16 cellular contexts compared by ENCODE assay signal in genomic region chr16:30348113-30348512, GRCh38. TPM values are rescaled to one million over a fixed set of nuclear protein-coding genes. Genes with fewer than 3 reads are reported as not detected.
DNase-seq lines count a peak whose midpoint lies in the region; ATAC-seq and TF ChIP-seq lines count a peak whose summit lies in the region.
"Had no signal": no experiment of that assay in that cellular context is flagged by ENCODE, and none has a peak within 500 bp of the region (broad histone marks: within the 10 kb centered on the region; RNA-seq: fewer than 3 reads in every experiment).

No MANE protein-coding gene starts in this region.

- peaks cover 2 to 46% (median 31%) of the 10 kb centered on the region in 6 donors for H3K4me1 ChIP-seq in spleen
- H3K4me1 ChIP-seq in effector memory CD4-positive, alpha-beta T cell (ENCODE audit: control insufficient read depth, insufficient read depth, low read length, poor library complexity, severe bottlenecking), result no peaks in the 10 kb centered on the region
- H3K4me1 ChIP-seq: HAP-1 had no signal

- no peak overlapping the region for H2AFZ ChIP-seq in SU-DHL-6 (ENCODE audit: low read depth, low read length, severe bottlenecking)

- DNase-seq in activated T-cell treated with anti-CD3 and anti-CD28 coated beads, Interleukin-2, amount 50 U/mL, for 72 hours, result no peak
- DNase-seq in activated T-cell treated with anti-CD3 and anti-CD28 coated beads for 4 hours (no peak), spleen (peak; percentile 28), NCI-H524 (lab: John Stamatoyannopoulos, UW) (no peak)
- DNase-seq in effector memory CD4-positive, alpha-beta T cell, result no peak
- DNase-seq: ACHN; CD4-positive, alpha-beta memory T cell; DMS79; EL; IMR-90 had no signal

- intact Hi-C loops in spleen (cut with DNase I; ENCODE audit: low total_unique reads), result no loop called here

- no peaks in the 10 kb centered on the region for H3K9me2 ChIP-seq in SU-DHL-6 (replicated peaks; ENCODE audit: insufficient read depth, low read length)

- H3K36me3 ChIP-seq in SU-DHL-6 (ENCODE audit: low read length), result no peaks in the 10 kb centered on the region
- peaks cover 0 to 48% (median 29%) of the 10 kb centered on the region in 6 donors for H3K36me3 ChIP-seq in spleen
- peaks cover 35% of the 10 kb centered on the region for H3K36me3 ChIP-seq in effector memory CD4-positive, alpha-beta T cell (ENCODE audit: control insufficient read depth, insufficient read depth, low read length)

- no peaks in the 10 kb centered on the region for H3K9me3 ChIP-seq in SU-DHL-6 (ENCODE audit: insufficient read depth, low read length)
- H3K9me3 ChIP-seq in spleen, result no peaks in the 10 kb centered on the region
- no peaks in the 10 kb centered on the region for H3K9me3 ChIP-seq in effector memory CD4-positive, alpha-beta T cell (ENCODE audit: control insufficient read depth, low read length)
- H3K9me3 ChIP-seq: HAP-1 had no signal

- H3K4me2 ChIP-seq in SU-DHL-6 (ENCODE audit: low read depth, low read length, poor library complexity, severe bottlenecking), result no peak overlapping the region

- H3K4me3 Mint-ChIP-seq in activated T-cell treated with anti-CD3 and anti-CD28 coated beads, Interleukin-2, amount 50 U/mL, for 72 hours, result no peak overlapping the region
- H3K4me3 Mint-ChIP-seq: CD4-positive, alpha-beta memory T cell had no signal

- H3K27me3 ChIP-seq in SU-DHL-6 (ENCODE audit: low read length) (no peaks in the 10 kb centered on the region), spleen (replicated peaks in 1 of 7) (no peaks in the 10 kb centered on the region)
- H3K27me3 ChIP-seq in effector memory CD4-positive, alpha-beta T cell (replicated peaks; ENCODE audit: control insufficient read depth, insufficient read depth, low read length, poor library complexity, severe bottlenecking), result no peaks in the 10 kb centered on the region

- TF ChIP-seq CTCF in SU-DHL-6 (IDR thresholded peaks at IDR 0.05; ENCODE audit: insufficient read depth, low read length, poor library complexity, severe bottlenecking), result no peak
- TF ChIP-seq CTCF in spleen (IDR thresholded peaks at IDR 0.05 in 8 of 11, conservative IDR thresholded peaks at IDR 0.05 in 3 of 11), result no peak

- no peak for TF ChIP-seq POLR2A in spleen (IDR thresholded peaks at IDR 0.05)

- H3K9me3 Mint-ChIP-seq in activated T-cell treated with anti-CD3 and anti-CD28 coated beads, Interleukin-2, amount 50 U/mL, for 72 hours, result no peaks in the 10 kb centered on the region
- H3K9me3 Mint-ChIP-seq: CD4-positive, alpha-beta memory T cell had no signal

- H3K9ac ChIP-seq in SU-DHL-6 (ENCODE audit: low read length), result no peak overlapping the region

- H3K4me1 Mint-ChIP-seq in activated T-cell treated with anti-CD3 and anti-CD28 coated beads, Interleukin-2, amount 50 U/mL, for 72 hours (ENCODE audit: low read depth), result peaks cover 37% of the 10 kb centered on the region

- peaks cover 5 to 12% of the 10 kb centered on the region in 2 donors for H3K36me3 Mint-ChIP-seq in activated T-cell treated with anti-CD3 and anti-CD28 coated beads, Interleukin-2, amount 50 U/mL, for 72 hours (ENCODE audit: insufficient read depth in 2 of 2)

- H3F3A ChIP-seq in SU-DHL-6 (ENCODE audit: insufficient read depth), result peaks cover 65% of the 10 kb centered on the region

- no peaks in the 10 kb centered on the region for H3K27me3 Mint-ChIP-seq in activated T-cell treated with anti-CD3 and anti-CD28 coated beads, Interleukin-2, amount 50 U/mL, for 72 hours (ENCODE audit: low read depth)
- H3K27me3 Mint-ChIP-seq: CD4-positive, alpha-beta memory T cell had no signal

- H3K27ac ChIP-seq in SU-DHL-6 (ENCODE audit: low read depth, low read length) (peak overlapping the region; percentile 95; the same call in 1 of the 2 replicates), spleen (no peak overlapping the region)
- no peak overlapping the region for H3K27ac ChIP-seq in effector memory CD4-positive, alpha-beta T cell (ENCODE audit: insufficient read depth, low read length, poor library complexity, severe bottlenecking)
- H3K27ac ChIP-seq: C4-2B had no signal

- no peaks in the 10 kb centered on the region for H4K20me1 ChIP-seq in SU-DHL-6 (ENCODE audit: low read depth, low read length)

- WGBS in spleen, 5 donors, result 92 to 97% (median 95%) methylated on average over 8 of the region's 8 CpGs

- ATAC-seq in activated T-cell treated with anti-CD3 and anti-CD28 coated beads, Interleukin-2, amount 50 U/mL, for 72 hours (replicated peaks in 1 of 2), result no peak
- ATAC-seq in GM21717 (IDR thresholded peaks at IDR 0.05; ENCODE audit: unreplicated experiment), result no peak

- peaks cover 2% of the 10 kb centered on the region for H3K79me2 ChIP-seq in SU-DHL-6 (ENCODE audit: insufficient read depth, low read length)

- no peak overlapping the region for H3K4me3 ChIP-seq in SU-DHL-6 (ENCODE audit: insufficient read depth, low read length, poor library complexity, severe bottlenecking)
- no peak overlapping the region for H3K4me3 ChIP-seq in spleen
- H3K4me3 ChIP-seq in effector memory CD4-positive, alpha-beta T cell (ENCODE audit: insufficient read depth, low read depth, low read length, poor library complexity, severe bottlenecking), result no peak overlapping the region
- H3K4me3 ChIP-seq: HAP-1 had no signal

- H3K27ac Mint-ChIP-seq in activated T-cell treated with anti-CD3 and anti-CD28 coated beads, Interleukin-2, amount 50 U/mL, for 72 hours, result peak overlapping the region; percentile 46

RNA-seq across cellular contexts. Expression of gene CD2BP2, which starts 7.0 kb away (rescaled TPM):
- total RNA-seq in activated T-cell treated with anti-CD3 and anti-CD28 coated beads, Interleukin-2, amount 50 U/mL, for 72 hours, result 10 to 100 TPM; 61.9 to 63.5 TPM
- 10 to 100 TPM; 33.9 to 60.0 (median 55.8) TPM for total RNA-seq in spleen
- 10 to 100 TPM; 27.8 to 42.9 (median 42.9) TPM for polyA plus RNA-seq in spleen

RNA-seq across cellular contexts. Expression of gene TBC1D10B, which starts 22.2 kb away (rescaled TPM):
- 10 to 100 TPM; 48.0 to 50.7 TPM for total RNA-seq in activated T-cell treated with anti-CD3 and anti-CD28 coated beads, Interleukin-2, amount 50 U/mL, for 72 hours
- total RNA-seq in spleen, result 10 to 100 TPM; 32.5 to 50.4 (median 45.8) TPM
- polyA plus RNA-seq in spleen, result 10 to 100 TPM; 17.3 to 33.3 (median 22.5) TPM

RNA-seq across cellular contexts. Expression of gene MYL11, which starts 26.5 kb away (rescaled TPM):
- 1 to 10 TPM in 1 of 2 donors, not detected in 1; 2.0 TPM for total RNA-seq in activated T-cell treated with anti-CD3 and anti-CD28 coated beads, Interleukin-2, amount 50 U/mL, for 72 hours
- 1 to 10 TPM in 1 of 7 donors, not detected in 6; 1.4 TPM for total RNA-seq in spleen
- polyA plus RNA-seq in spleen, result 1 to 10 TPM; 2.7 to 4.3 (median 2.8) TPM
- total RNA-seq: A172, HT-29, IMR-90 had no signal

RNA-seq across cellular contexts. Expression of gene SEPTIN1, which starts 34.2 kb away (rescaled TPM):
- 100 to 1,000 TPM; 223 to 233 TPM for total RNA-seq in activated T-cell treated with anti-CD3 and anti-CD28 coated beads, Interleukin-2, amount 50 U/mL, for 72 hours
- 100 to 1,000 TPM in 1 of 7 donors, 10 to 100 TPM in 6; 38.5 to 105 (median 72.4) TPM for total RNA-seq in spleen
- polyA plus RNA-seq in spleen, result 100 to 1,000 TPM; 154 to 199 (median 179) TPM
- total RNA-seq: A172, HT-29, IMR-90 had no signal

RNA-seq across cellular contexts. Expression of gene ZNF48, which starts 47.1 kb away (rescaled TPM):
- 10 to 100 TPM; 10.5 to 13.1 TPM for total RNA-seq in activated T-cell treated with anti-CD3 and anti-CD28 coated beads, Interleukin-2, amount 50 U/mL, for 72 hours
- total RNA-seq in spleen, result 10 to 100 TPM in 3 of 7 donors, 1 to 10 TPM in 4; 7.1 to 10.4 (median 9.5) TPM
- polyA plus RNA-seq in spleen, result 1 to 10 TPM; 2.7 to 5.7 (median 3.5) TPM
